ENCODE assay signal across 19 cellular contexts in the genomic region with DNA sequence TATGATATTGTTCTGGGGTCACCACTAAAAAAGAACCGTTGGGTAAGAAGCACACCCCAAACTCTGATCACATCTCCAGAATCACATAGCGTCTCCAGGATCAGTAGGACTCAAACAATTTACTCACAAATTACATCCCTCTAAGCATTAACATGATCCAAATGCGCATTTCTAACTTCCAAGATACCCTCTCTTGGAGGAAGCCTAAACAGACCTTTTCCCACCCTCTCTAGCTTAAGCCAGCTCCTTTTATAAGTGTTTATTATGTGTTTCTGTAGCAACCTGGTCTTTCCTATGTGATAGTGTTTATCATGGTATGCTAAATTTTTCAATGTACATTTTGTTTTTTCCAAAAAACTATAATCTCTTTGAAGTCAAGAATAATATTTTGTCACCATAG.
DNase-seq lines count a peak whose midpoint lies in the region; ATAC-seq and TF ChIP-seq lines count a peak whose summit lies in the region.
"Had no signal": no experiment of that assay in that cellular context is flagged by ENCODE, and none has a peak within 500 bp of the region (broad histone marks: within the 10 kb centered on the region; RNA-seq: fewer than 3 reads in every experiment).

No MANE protein-coding gene starts in this region.

- H3K27ac Mint-ChIP-seq in GM23338 (no peak overlapping the region), WTC11 (no peak overlapping the region; the same call in 1 of the 2 replicates)
- H3K27ac Mint-ChIP-seq: B cell; CD4-positive, CD25-positive, alpha-beta regulatory T cell; CD8-positive, alpha-beta T cell had no signal

- H3K27ac ChIP-seq in GM23338 (ENCODE audit: low read depth) (no peak overlapping the region), HUES48 (ENCODE audit: low read depth, low read length) (peak overlapping the region; percentile 53)
- H3K27ac ChIP-seq: 22Rv1, BLaER1, C4-2B had no signal

- DNase-seq in GM23338 (ENCODE audit: low spot score) (peak; percentile 48), WTC11 (ENCODE audit: low spot score) (no peak), iPS DF 19.7 (ENCODE audit: low read depth, low spot score) (peak; percentile 3), GM03348 (ENCODE audit: low spot score) (no peak), NCI-H2196 (lab: John Stamatoyannopoulos, UW; ENCODE audit: unreplicated experiment) (no peak)
- DNase-seq: Caco-2; CD4-positive, CD25-positive, alpha-beta regulatory T cell; CD8-positive, alpha-beta T cell; DMS79; EL; GDM1; HCEC 1CT had no signal

- H3K27me3 Mint-ChIP-seq in GM23338 (ENCODE audit: insufficient read depth, low read depth, poor library complexity) (peaks cover 4% of the 10 kb centered on the region), WTC11 (ENCODE audit: low read depth) (no peaks in the 10 kb centered on the region)
- H3K27me3 Mint-ChIP-seq: B cell; CD4-positive, CD25-positive, alpha-beta regulatory T cell had no signal

- H2AFZ ChIP-seq in GM23338 = no peak overlapping the region

- H3K36me3 Mint-ChIP-seq in GM23338 (ENCODE audit: low read depth) (peaks cover 3% of the 10 kb centered on the region; the same call in 1 of the 3 replicates), WTC11 (no peaks in the 10 kb centered on the region)
- H3K36me3 Mint-ChIP-seq: CD4-positive, CD25-positive, alpha-beta regulatory T cell; CD8-positive, alpha-beta T cell had no signal

- H3K4me1 ChIP-seq in GM23338 (ENCODE audit: insufficient read depth) (peaks cover 21% of the 10 kb centered on the region), HUES48 (ENCODE audit: control insufficient read depth, insufficient read depth, low read length) (peaks cover 20% of the 10 kb centered on the region)
- H3K4me1 ChIP-seq: BLaER1, Caco-2 had no signal

- POLR2A ChIA-PET in WTC11 (lab: Charles Lee) = no interaction called here

- H3K4me3 Mint-ChIP-seq in GM23338 (no peak overlapping the region), WTC11 (no peak overlapping the region)
- H3K4me3 Mint-ChIP-seq: B cell; CD4-positive, CD25-positive, alpha-beta regulatory T cell; CD8-positive, alpha-beta T cell had no signal

- ATAC-seq in GM23338 = peak; percentile 51; the same call in 2 of the 3 replicates
- peak; percentile 70 for ATAC-seq in WTC11
- ATAC-seq in GM18907 (IDR thresholded peaks at IDR 0.05; ENCODE audit: unreplicated experiment) = no peak
- ATAC-seq in GM19035 (IDR thresholded peaks at IDR 0.05; ENCODE audit: unreplicated experiment) = no peak
- ATAC-seq: CD8-positive, alpha-beta T cell had no signal

- CTCF ChIA-PET in WTC11 (lab: Charles Lee) = no interaction called here

- no peaks in the 10 kb centered on the region for H3K9me2 ChIP-seq in GM23338 (ENCODE audit: insufficient read depth)

- H3K9me3 Mint-ChIP-seq in GM23338 = 0 out of 3 replicates have a peak, but pooled peaks cover 2% of the 10 kb centered on the region
- peaks cover 4% of the 10 kb centered on the region; the same call in 1 of the 2 replicates for H3K9me3 Mint-ChIP-seq in WTC11

- H3K9ac ChIP-seq in HUES48 (ENCODE audit: low read depth, low read length) = no peak overlapping the region
- H3K9ac ChIP-seq: BLaER1 had no signal

- no peak for TF ChIP-seq CTCF in GM23338 (conservative IDR thresholded peaks at IDR 0.05; ENCODE audit: low read depth in 2 of 2)
- TF ChIP-seq CTCF in WTC11 (IDR thresholded peaks at IDR 0.05) = no peak

- H3K4me2 ChIP-seq in GM23338 = peak overlapping the region; percentile 11; the same call in 1 of the 2 replicates
- H3K4me2 ChIP-seq: BLaER1 had no signal

- no peaks in the 10 kb centered on the region for H3K36me3 ChIP-seq in GM23338 (ENCODE audit: insufficient read depth)
- H3K36me3 ChIP-seq in HUES48 (ENCODE audit: control insufficient read depth, insufficient read depth, low read length) = no peaks in the 10 kb centered on the region
- H3K36me3 ChIP-seq: BLaER1 had no signal

- H3K79me2 ChIP-seq in GM23338 (replicated peaks; ENCODE audit: insufficient read depth) = no peaks in the 10 kb centered on the region

- peaks cover 11% of the 10 kb centered on the region for H3K4me1 Mint-ChIP-seq in GM23338
- H3K4me1 Mint-ChIP-seq in WTC11 = peaks cover 24% of the 10 kb centered on the region
- H3K4me1 Mint-ChIP-seq: B cell; CD4-positive, CD25-positive, alpha-beta regulatory T cell had no signal

- no peaks in the 10 kb centered on the region for H3K27me3 ChIP-seq in GM23338 (ENCODE audit: insufficient read depth)
- no peaks in the 10 kb centered on the region for H3K27me3 ChIP-seq in HUES48 (ENCODE audit: control insufficient read depth, insufficient read depth, low read length)
- H3K27me3 ChIP-seq: BLaER1 had no signal

- H3K4me3 ChIP-seq in GM23338 (no peak overlapping the region), HUES48 (ENCODE audit: low read depth, low read length) (no peak overlapping the region)
- H3K4me3 ChIP-seq: BLaER1 had no signal

- no peaks in the 10 kb centered on the region for H4K20me1 ChIP-seq in GM23338 (replicated peaks; ENCODE audit: insufficient read depth)
- H4K20me1 ChIP-seq: BLaER1 had no signal

- no peaks in the 10 kb centered on the region for H3K9me3 ChIP-seq in HUES48 (ENCODE audit: control insufficient read depth, insufficient read depth, low read length)
- H3K9me3 ChIP-seq: BLaER1, Caco-2 had no signal

- no peaks in the 10 kb centered on the region for H3F3A ChIP-seq in GM23338 (replicated peaks; ENCODE audit: low read depth)

TF ChIP-seq in GM23338, 12 proteins besides CTCF, POLR2A, EP300 and RAD21 (continues in another document):
- no peak for TF ChIP-seq CREB1 (CRISPR knock-in tag; IDR thresholded peaks at IDR 0.05; ENCODE audit: low read depth)

TF ChIP-seq in WTC11, 78 proteins besides CTCF, POLR2A, EP300 and RAD21 (continues in another document):
- TF ChIP-seq, protein P1, sequence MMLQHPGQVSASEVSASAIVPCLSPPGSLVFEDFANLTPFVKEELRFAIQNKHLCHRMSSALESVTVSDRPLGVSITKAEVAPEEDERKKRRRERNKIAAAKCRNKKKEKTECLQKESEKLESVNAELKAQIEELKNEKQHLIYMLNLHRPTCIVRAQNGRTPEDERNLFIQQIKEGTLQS (CRISPR knock-in tag; conservative IDR thresholded peaks at IDR 0.05) = no peak
- TF ChIP-seq, protein P2, sequence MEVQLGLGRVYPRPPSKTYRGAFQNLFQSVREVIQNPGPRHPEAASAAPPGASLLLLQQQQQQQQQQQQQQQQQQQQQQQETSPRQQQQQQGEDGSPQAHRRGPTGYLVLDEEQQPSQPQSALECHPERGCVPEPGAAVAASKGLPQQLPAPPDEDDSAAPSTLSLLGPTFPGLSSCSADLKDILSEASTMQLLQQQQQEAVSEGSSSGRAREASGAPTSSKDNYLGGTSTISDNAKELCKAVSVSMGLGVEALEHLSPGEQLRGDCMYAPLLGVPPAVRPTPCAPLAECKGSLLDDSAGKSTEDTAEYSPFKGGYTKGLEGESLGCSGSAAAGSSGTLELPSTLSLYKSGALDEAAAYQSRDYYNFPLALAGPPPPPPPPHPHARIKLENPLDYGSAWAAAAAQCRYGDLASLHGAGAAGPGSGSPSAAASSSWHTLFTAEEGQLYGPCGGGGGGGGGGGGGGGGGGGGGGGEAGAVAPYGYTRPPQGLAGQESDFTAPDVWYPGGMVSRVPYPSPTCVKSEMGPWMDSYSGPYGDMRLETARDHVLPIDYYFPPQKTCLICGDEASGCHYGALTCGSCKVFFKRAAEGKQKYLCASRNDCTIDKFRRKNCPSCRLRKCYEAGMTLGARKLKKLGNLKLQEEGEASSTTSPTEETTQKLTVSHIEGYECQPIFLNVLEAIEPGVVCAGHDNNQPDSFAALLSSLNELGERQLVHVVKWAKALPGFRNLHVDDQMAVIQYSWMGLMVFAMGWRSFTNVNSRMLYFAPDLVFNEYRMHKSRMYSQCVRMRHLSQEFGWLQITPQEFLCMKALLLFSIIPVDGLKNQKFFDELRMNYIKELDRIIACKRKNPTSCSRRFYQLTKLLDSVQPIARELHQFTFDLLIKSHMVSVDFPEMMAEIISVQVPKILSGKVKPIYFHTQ (CRISPR knock-in tag; IDR thresholded peaks at IDR 0.05) = no peak
- TF ChIP-seq RELA (CRISPR knock-in tag; IDR thresholded peaks at IDR 0.05; ENCODE audit: borderline replicate concordance) (no peak), GTF2I (CRISPR knock-in tag; conservative IDR thresholded peaks at IDR 0.05) (no peak), FOXP1 (CRISPR knock-in tag; IDR thresholded peaks at IDR 0.05; ENCODE audit: borderline replicate concordance) (no peak), RORB (CRISPR knock-in tag; IDR thresholded peaks at IDR 0.05) (no peak), SP1 (CRISPR knock-in tag; conservative IDR thresholded peaks at IDR 0.05) (no peak), ZNF138 (CRISPR knock-in tag; conservative IDR thresholded peaks at IDR 0.05) (no peak)
- TF ChIP-seq, protein P3, sequence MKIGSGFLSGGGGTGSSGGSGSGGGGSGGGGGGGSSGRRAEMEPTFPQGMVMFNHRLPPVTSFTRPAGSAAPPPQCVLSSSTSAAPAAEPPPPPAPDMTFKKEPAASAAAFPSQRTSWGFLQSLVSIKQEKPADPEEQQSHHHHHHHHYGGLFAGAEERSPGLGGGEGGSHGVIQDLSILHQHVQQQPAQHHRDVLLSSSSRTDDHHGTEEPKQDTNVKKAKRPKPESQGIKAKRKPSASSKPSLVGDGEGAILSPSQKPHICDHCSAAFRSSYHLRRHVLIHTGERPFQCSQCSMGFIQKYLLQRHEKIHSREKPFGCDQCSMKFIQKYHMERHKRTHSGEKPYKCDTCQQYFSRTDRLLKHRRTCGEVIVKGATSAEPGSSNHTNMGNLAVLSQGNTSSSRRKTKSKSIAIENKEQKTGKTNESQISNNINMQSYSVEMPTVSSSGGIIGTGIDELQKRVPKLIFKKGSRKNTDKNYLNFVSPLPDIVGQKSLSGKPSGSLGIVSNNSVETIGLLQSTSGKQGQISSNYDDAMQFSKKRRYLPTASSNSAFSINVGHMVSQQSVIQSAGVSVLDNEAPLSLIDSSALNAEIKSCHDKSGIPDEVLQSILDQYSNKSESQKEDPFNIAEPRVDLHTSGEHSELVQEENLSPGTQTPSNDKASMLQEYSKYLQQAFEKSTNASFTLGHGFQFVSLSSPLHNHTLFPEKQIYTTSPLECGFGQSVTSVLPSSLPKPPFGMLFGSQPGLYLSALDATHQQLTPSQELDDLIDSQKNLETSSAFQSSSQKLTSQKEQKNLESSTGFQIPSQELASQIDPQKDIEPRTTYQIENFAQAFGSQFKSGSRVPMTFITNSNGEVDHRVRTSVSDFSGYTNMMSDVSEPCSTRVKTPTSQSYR (CRISPR knock-in tag; IDR thresholded peaks at IDR 0.05) = no peak
- TF ChIP-seq, protein P4, sequence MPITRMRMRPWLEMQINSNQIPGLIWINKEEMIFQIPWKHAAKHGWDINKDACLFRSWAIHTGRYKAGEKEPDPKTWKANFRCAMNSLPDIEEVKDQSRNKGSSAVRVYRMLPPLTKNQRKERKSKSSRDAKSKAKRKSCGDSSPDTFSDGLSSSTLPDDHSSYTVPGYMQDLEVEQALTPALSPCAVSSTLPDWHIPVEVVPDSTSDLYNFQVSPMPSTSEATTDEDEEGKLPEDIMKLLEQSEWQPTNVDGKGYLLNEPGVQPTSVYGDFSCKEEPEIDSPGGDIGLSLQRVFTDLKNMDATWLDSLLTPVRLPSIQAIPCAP (CRISPR knock-in tag; IDR thresholded peaks at IDR 0.05) = no peak

Comparison
In these comparisons a context has a peak if more than half of its experiments do, and no peak if none do; other contexts are left out.
1. ATAC-seq: peak in GM23338 (single experiment) and WTC11 (single experiment); none in GM18907 (single experiment) and GM19035 (single experiment).
2. DNase-seq: peak in GM23338 (single experiment) and iPS DF 19.7 (single experiment); none in WTC11 (single experiment), GM03348 (single experiment) and NCI-H2196 (single experiment).